Comparison of ENCODE assay signal across 1 cellular context in genomic region chr4:184889683-184890082, GRCh38.
TF ChIP-seq lines count a peak whose summit lies in the region.

No MANE protein-coding gene starts in this region.

TF ChIP-seq in H1, 55 proteins besides CTCF, POLR2A, EP300 and RAD21:
- TF ChIP-seq RXRA (IDR thresholded peaks at IDR 0.05; ENCODE audit: insufficient read depth, low read depth, low read length) (no peak), POLR2AphosphoS5 (IDR thresholded peaks at IDR 0.05; ENCODE audit: low read depth, low read length) (no peak), ATF2 (IDR thresholded peaks at IDR 0.05; ENCODE audit: low read length) (no peak), CREB1 (IDR thresholded peaks at IDR 0.05) (no peak), TAF7 (optimal IDR thresholded peaks at IDR 0.05; ENCODE audit: borderline replicate concordance, low read depth, low read length) (no peak), CEBPB (IDR thresholded peaks at IDR 0.05; ENCODE audit: low read depth, low read length) (no peak), BRCA1 (IDR thresholded peaks at IDR 0.05; ENCODE audit: low read depth, low read length) (no peak), KDM1A (IDR thresholded peaks at IDR 0.05; ENCODE audit: borderline replicate concordance, low read length) (no peak)
